Comparison of ENCODE assay signal across 1 cellular context in the genomic region with DNA sequence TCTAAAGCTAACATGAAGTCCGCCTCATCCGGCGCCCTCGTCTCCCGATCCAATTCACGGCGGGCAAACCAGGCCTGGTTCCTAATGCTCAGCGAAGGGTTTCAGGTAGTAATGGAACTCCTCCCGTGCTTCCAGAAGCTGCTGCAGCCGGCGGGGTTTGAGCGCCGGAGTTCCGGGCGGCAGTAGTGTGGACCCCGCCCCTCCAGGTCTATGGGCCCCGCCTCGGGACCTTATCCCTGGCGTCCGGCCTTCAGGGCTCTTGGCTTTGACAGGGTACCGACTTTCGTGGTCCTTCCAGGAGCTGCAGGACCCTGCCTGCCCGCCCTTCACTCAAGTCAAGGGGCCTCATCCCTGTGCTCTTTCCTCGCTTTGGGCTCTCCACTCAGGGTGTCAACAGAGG.
TF ChIP-seq lines count a peak whose summit lies in the region.

No MANE protein-coding gene starts in this region.

TF ChIP-seq in GM23338, 12 proteins besides CTCF, POLR2A, EP300 and RAD21 (continued from another document):
- TF ChIP-seq, protein P1, sequence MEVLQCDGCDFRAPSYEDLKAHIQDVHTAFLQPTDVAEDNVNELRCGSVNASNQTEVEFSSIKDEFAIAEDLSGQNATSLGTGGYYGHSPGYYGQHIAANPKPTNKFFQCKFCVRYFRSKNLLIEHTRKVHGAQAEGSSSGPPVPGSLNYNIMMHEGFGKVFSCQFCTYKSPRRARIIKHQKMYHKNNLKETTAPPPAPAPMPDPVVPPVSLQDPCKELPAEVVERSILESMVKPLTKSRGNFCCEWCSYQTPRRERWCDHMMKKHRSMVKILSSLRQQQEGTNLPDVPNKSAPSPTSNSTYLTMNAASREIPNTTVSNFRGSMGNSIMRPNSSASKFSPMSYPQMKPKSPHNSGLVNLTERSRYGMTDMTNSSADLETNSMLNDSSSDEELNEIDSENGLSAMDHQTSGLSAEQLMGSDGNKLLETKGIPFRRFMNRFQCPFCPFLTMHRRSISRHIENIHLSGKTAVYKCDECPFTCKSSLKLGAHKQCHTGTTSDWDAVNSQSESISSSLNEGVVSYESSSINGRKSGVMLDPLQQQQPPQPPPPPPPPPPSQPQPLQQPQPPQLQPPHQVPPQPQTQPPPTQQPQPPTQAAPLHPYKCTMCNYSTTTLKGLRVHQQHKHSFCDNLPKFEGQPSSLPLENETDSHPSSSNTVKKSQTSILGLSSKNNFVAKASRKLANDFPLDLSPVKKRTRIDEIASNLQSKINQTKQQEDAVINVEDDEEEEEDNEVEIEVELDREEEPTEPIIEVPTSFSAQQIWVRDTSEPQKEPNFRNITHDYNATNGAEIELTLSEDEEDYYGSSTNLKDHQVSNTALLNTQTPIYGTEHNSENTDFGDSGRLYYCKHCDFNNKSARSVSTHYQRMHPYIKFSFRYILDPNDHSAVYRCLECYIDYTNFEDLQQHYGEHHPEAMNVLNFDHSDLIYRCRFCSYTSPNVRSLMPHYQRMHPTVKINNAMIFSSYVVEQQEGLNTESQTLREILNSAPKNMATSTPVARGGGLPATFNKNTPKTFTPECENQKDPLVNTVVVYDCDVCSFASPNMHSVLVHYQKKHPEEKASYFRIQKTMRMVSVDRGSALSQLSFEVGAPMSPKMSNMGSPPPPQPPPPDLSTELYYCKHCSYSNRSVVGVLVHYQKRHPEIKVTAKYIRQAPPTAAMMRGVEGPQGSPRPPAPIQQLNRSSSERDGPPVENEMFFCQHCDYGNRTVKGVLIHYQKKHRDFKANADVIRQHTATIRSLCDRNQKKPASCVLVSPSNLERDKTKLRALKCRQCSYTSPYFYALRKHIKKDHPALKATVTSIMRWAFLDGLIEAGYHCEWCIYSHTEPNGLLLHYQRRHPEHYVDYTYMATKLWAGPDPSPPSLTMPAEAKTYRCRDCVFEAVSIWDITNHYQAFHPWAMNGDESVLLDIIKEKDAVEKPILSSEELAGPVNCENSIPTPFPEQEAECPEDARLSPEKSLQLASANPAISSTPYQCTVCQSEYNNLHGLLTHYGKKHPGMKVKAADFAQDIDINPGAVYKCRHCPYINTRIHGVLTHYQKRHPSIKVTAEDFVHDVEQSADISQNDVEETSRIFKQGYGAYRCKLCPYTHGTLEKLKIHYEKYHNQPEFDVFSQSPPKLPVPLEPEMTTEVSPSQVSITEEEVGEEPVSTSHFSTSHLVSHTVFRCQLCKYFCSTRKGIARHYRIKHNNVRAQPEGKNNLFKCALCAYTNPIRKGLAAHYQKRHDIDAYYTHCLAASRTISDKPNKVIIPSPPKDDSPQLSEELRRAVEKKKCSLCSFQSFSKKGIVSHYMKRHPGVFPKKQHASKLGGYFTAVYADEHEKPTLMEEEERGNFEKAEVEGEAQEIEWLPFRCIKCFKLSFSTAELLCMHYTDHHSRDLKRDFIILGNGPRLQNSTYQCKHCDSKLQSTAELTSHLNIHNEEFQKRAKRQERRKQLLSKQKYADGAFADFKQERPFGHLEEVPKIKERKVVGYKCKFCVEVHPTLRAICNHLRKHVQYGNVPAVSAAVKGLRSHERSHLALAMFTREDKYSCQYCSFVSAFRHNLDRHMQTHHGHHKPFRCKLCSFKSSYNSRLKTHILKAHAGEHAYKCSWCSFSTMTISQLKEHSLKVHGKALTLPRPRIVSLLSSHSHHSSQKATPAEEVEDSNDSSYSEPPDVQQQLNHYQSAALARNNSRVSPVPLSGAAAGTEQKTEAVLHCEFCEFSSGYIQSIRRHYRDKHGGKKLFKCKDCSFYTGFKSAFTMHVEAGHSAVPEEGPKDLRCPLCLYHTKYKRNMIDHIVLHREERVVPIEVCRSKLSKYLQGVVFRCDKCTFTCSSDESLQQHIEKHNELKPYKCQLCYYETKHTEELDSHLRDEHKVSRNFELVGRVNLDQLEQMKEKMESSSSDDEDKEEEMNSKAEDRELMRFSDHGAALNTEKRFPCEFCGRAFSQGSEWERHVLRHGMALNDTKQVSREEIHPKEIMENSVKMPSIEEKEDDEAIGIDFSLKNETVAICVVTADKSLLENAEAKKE (CRISPR knock-in tag; IDR thresholded peaks at IDR 0.05): no peak
- TF ChIP-seq CREB1 (CRISPR knock-in tag; IDR thresholded peaks at IDR 0.05; ENCODE audit: low read depth) (no peak), EZH2phosphoT487 (IDR thresholded peaks at IDR 0.05; ENCODE audit: unreplicated experiment) (no peak), ZNF331 (CRISPR knock-in tag; IDR thresholded peaks at IDR 0.05; ENCODE audit: low read depth) (no peak)
- TF ChIP-seq, protein P2, sequence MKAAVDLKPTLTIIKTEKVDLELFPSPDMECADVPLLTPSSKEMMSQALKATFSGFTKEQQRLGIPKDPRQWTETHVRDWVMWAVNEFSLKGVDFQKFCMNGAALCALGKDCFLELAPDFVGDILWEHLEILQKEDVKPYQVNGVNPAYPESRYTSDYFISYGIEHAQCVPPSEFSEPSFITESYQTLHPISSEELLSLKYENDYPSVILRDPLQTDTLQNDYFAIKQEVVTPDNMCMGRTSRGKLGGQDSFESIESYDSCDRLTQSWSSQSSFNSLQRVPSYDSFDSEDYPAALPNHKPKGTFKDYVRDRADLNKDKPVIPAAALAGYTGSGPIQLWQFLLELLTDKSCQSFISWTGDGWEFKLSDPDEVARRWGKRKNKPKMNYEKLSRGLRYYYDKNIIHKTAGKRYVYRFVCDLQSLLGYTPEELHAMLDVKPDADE (IDR thresholded peaks at IDR 0.05): no peak
TF ChIP-seq in GM23338: peak in this region for 0.
